In genomic region chr3:48016336-48016973, GRCh38 we compare ENCODE assay signal across 8 cellular contexts. TPM values are rescaled to one million over a fixed set of nuclear protein-coding genes. Genes with fewer than 3 reads are reported as not detected.
DNase-seq lines count a peak whose midpoint lies in the region; ATAC-seq, FAIRE-seq and TF ChIP-seq lines count a peak whose summit lies in the region.

Gene MAP4 (minus strand): TSS chr3:48016416. CDS start chr3:47998860, 17,556 bp downstream.

- H3K4ac ChIP-seq in H1 (replicated peaks; ENCODE audit: insufficient read length, low read depth, low read length): no peak within 1 kb of the TSS

- H3K36me3 ChIP-seq in CD8-positive, alpha-beta T cell (ENCODE audit: insufficient read depth, low read length): no peaks in the 10 kb centered on the region
- H3K36me3 ChIP-seq in Peyer's patch (no peaks in the 10 kb centered on the region), H1 (ENCODE audit: control insufficient read depth in 2 of 4, insufficient read depth in 4 of 4, low read length in 3 of 4) (no peaks in the 10 kb centered on the region)

- peak within 1 kb of the TSS; percentile 3 for H3K27ac Mint-ChIP-seq in CD8-positive, alpha-beta T cell

- H2BK120ac ChIP-seq in H1 (replicated peaks; ENCODE audit: low read depth, low read length): no peak within 1 kb of the TSS

- no peak within 1 kb of the TSS for H4K5ac ChIP-seq in H1 (ENCODE audit: insufficient read length, low read depth, low read length)

- H3K4me1 Mint-ChIP-seq in CD8-positive, alpha-beta T cell (ENCODE audit: low read depth): peaks cover 44% of the 10 kb centered on the region

- H3K14ac ChIP-seq in H1 (ENCODE audit: insufficient read length): no peak within 1 kb of the TSS

- no peaks in the 10 kb centered on the region for H3K27me3 Mint-ChIP-seq in CD8-positive, alpha-beta T cell (ENCODE audit: low read depth)

- no peak within 1 kb of the TSS for H2BK20ac ChIP-seq in H1 (ENCODE audit: low read length)

- H2BK5ac ChIP-seq in H1 (ENCODE audit: low read depth, low read length): no peak within 1 kb of the TSS

- no peak within 1 kb of the TSS; a peak in 2 of 7 replicates for H3K9ac ChIP-seq in H1 (replicated peaks in 1 of 4; ENCODE audit: extremely low read depth in 1 of 4, low read depth in 3 of 4, low read length in 3 of 4)

- TF ChIP-seq POLR2A in Peyer's patch (IDR thresholded peaks at IDR 0.05): no peak
- no peak for TF ChIP-seq POLR2A in H1 (IDR thresholded peaks at IDR 0.05; ENCODE audit: control extremely low read depth in 1 of 2, low read depth in 2 of 2, low read length in 2 of 2)

- no peaks in the 10 kb centered on the region for H3K9me3 ChIP-seq in CD8-positive, alpha-beta T cell (ENCODE audit: low read length)
- H3K9me3 ChIP-seq in Peyer's patch: no peaks in the 10 kb centered on the region
- no peaks in the 10 kb centered on the region for H3K9me3 ChIP-seq in H1 (ENCODE audit: insufficient read depth in 2 of 2, low read depth in 1 of 2, low read length in 1 of 2)

- H3K4me1 ChIP-seq in CD8-positive, alpha-beta T cell (ENCODE audit: insufficient read depth, low read length): peaks cover 12% of the 10 kb centered on the region
- H3K4me1 ChIP-seq in Peyer's patch: peaks cover 0 to 51% (median 5%) of the 10 kb centered on the region in 4 donors
- peaks cover 0 to 7% (median 5%) of the 10 kb centered on the region in 4 experiments; a peak in 5 of 7 replicates for H3K4me1 ChIP-seq in H1 (replicated peaks in 1 of 4; ENCODE audit: control insufficient read depth in 3 of 4, insufficient read depth in 4 of 4, low read length in 3 of 4)

- no peak for DNase-seq in CD8-positive, alpha-beta T cell
- DNase-seq in Peyer's patch (no peak), H1 (ENCODE audit: low read depth in 1 of 2, low spot score in 2 of 2) (peak in 1 of 2 experiments; percentile 13), myocyte (ENCODE audit: low read depth) (peak; percentile 47), putamen (ENCODE audit: low spot score) (no peak)
- no peak for DNase-seq in stimulated activated naive CD4-positive, alpha-beta T cell treated with Interleukin-2 at 50 U/mL for 16 hours (lab: John Stamatoyannopoulos, UW)
- DNase-seq in stimulated activated CD4-positive, alpha-beta T cell treated with anti-CD3 and anti-CD28 coated beads, Interleukin-2, amount 100 ng/mL, for 48 hours: no peak

- no peak within 1 kb of the TSS for H2AFZ ChIP-seq in H1 (ENCODE audit: low read length)

- H3K56ac ChIP-seq in H1 (replicated peaks; ENCODE audit: insufficient read length, low read depth, low read length): no peak within 1 kb of the TSS

- H2BK12ac ChIP-seq in H1 (ENCODE audit: low read depth, low read length): no peak within 1 kb of the TSS

- H3K4me2 ChIP-seq in H1 (ENCODE audit: insufficient read depth in 1 of 2, low read depth in 2 of 2, low read length in 2 of 2): no peak within 1 kb of the TSS

- H3K79me2 ChIP-seq in H1 (ENCODE audit: control insufficient read depth in 1 of 2, insufficient read depth in 2 of 2, low read length in 2 of 2): peaks cover 0 to 84% of the 10 kb centered on the region in 2 experiments; a peak in 2 of 4 replicates

- H4K8ac ChIP-seq in H1 (ENCODE audit: extremely low read depth, insufficient read depth, low read length): no peak within 1 kb of the TSS

- peaks cover 2% of the 10 kb centered on the region for H3K36me3 Mint-ChIP-seq in CD8-positive, alpha-beta T cell

- no peak within 1 kb of the TSS for H2AK5ac ChIP-seq in H1 (ENCODE audit: low read depth, low read length)

- no peaks in the 10 kb centered on the region for H3K9me3 Mint-ChIP-seq in CD8-positive, alpha-beta T cell

- CTCF ChIA-PET in CD8-positive, alpha-beta T cell (lab: Charles Lee): no interaction called here
- CTCF ChIA-PET in H1 (lab: Charles Lee; ENCODE audit: partially characterized antibody): interaction anchor here (1.0 kb wide), 1 partner anchor 135 kb away, joined by 4 read pairs; no protein-coding TSS in a partner anchor

- POLR2A ChIA-PET in CD8-positive, alpha-beta T cell (lab: Charles Lee): no interaction called here
- POLR2A ChIA-PET in H1 (lab: Charles Lee; ENCODE audit: partially characterized antibody): interaction anchor here (0.9 kb wide), 1 partner anchor 142 kb away, joined by 3 read pairs; no protein-coding TSS in a partner anchor

- peaks cover 2 to 9% of the 10 kb centered on the region in 2 experiments for H4K20me1 ChIP-seq in H1 (replicated peaks in 1 of 2; ENCODE audit: control insufficient read depth in 1 of 2, insufficient read depth in 2 of 2, low read length in 2 of 2)

- WGBS in H1 (ENCODE audit: extremely low coverage in 1 of 2, insufficient coverage in 1 of 2, insufficient read length in 1 of 2, insufficient replicate concordance in 2 of 2, low coverage in 1 of 2, low lambda C conversion rate in 2 of 2, missing lambda C conversion rate in 1 of 2), 2 experiments: 79% methylated on average over 4 of the region's 4 CpGs; no CpG with 5 or more reads in 1 of the 2 experiments

- no peak within 1 kb of the TSS for H2BK15ac ChIP-seq in H1 (ENCODE audit: low read length)

- no peak for TF ChIP-seq RAD21 in H1 (IDR thresholded peaks at IDR 0.05 in 1 of 2, conservative IDR thresholded peaks at IDR 0.05 in 1 of 2; ENCODE audit: low read depth in 2 of 2, low read length in 2 of 2)

- no peak for FAIRE-seq in H1 (lab: Jason Lieb, UNC)

- H3K4me3 Mint-ChIP-seq in CD8-positive, alpha-beta T cell: no peak within 1 kb of the TSS

- no peaks in the 10 kb centered on the region for H3K27me3 ChIP-seq in CD8-positive, alpha-beta T cell (ENCODE audit: insufficient read depth, low read length)
- H3K27me3 ChIP-seq in Peyer's patch (no peaks in the 10 kb centered on the region), H1 (replicated peaks in 1 of 4; ENCODE audit: control insufficient read depth in 3 of 4, extremely low read depth in 1 of 4, insufficient read depth in 3 of 4, low read length in 3 of 4) (no peaks in the 10 kb centered on the region)

- no peak within 1 kb of the TSS for H3K23ac ChIP-seq in H1 (ENCODE audit: insufficient read length)

- no peak for TF ChIP-seq EP300 in H1 (IDR thresholded peaks at IDR 0.05; ENCODE audit: borderline replicate concordance in 1 of 2, low read depth in 2 of 2, low read length in 2 of 2)

- H4K91ac ChIP-seq in H1 (replicated peaks; ENCODE audit: insufficient read length, low read length): no peak within 1 kb of the TSS

- ATAC-seq in CD8-positive, alpha-beta T cell: no peak
- no peak for ATAC-seq in GM19023 (IDR thresholded peaks at IDR 0.05; ENCODE audit: unreplicated experiment)

- H3K27ac ChIP-seq in CD8-positive, alpha-beta T cell (ENCODE audit: low read depth, low read length): no peak within 1 kb of the TSS
- H3K27ac ChIP-seq in Peyer's patch: peak within 1 kb of the TSS in 2 of 4 donors; percentile 50 to 65
- no peak within 1 kb of the TSS for H3K27ac ChIP-seq in H1 (ENCODE audit: low read depth, low read length)

- intact Hi-C loops in CD8-positive, alpha-beta T cell (cut with DNase I, micrococcal nuclease): no loop called here

- peaks cover 7% of the 10 kb centered on the region for H3K79me1 ChIP-seq in H1 (ENCODE audit: low read depth, low read length)

- H3K18ac ChIP-seq in H1 (ENCODE audit: extremely low read depth, low read length): no peak within 1 kb of the TSS

- H3K4me3 ChIP-seq in CD8-positive, alpha-beta T cell (ENCODE audit: low read depth, low read length): no peak within 1 kb of the TSS
- H3K4me3 ChIP-seq in Peyer's patch (no peak within 1 kb of the TSS), H1 (ENCODE audit: extremely low read depth in 1 of 4, insufficient read depth in 2 of 4, low read depth in 3 of 4, low read length in 4 of 4) (no peak within 1 kb of the TSS)

- H3K23me2 ChIP-seq in H1 (ENCODE audit: low read depth, low read length): no peaks in the 10 kb centered on the region

- TF ChIP-seq CTCF in CD8-positive, alpha-beta T cell (IDR thresholded peaks at IDR 0.05): no peak
- no peak for TF ChIP-seq CTCF in Peyer's patch (IDR thresholded peaks at IDR 0.05)
- no peak for TF ChIP-seq CTCF in H1 (IDR thresholded peaks at IDR 0.05; ENCODE audit: control extremely low read depth in 1 of 3, insufficient read depth in 1 of 3, low read depth in 1 of 3, low read length in 3 of 3)

TF ChIP-seq in H1, 55 proteins besides CTCF, POLR2A, EP300 and RAD21:
- no peak for TF ChIP-seq EZH2 (IDR thresholded peaks at IDR 0.05; ENCODE audit: low read depth, low read length, severe bottlenecking)
- TF ChIP-seq TCF12 (IDR thresholded peaks at IDR 0.05; ENCODE audit: low read depth, low read length): no peak
- TF ChIP-seq FOSL1 (IDR thresholded peaks at IDR 0.05; ENCODE audit: insufficient read depth, low read depth, low read length): no peak
- TF ChIP-seq SIRT6 (IDR thresholded peaks at IDR 0.05; ENCODE audit: low read length): no peak
- no peak for TF ChIP-seq SUZ12 (IDR thresholded peaks at IDR 0.05; ENCODE audit: low read length)
- no peak for TF ChIP-seq SAP30 (IDR thresholded peaks at IDR 0.05; ENCODE audit: insufficient read depth, insufficient replicate concordance, low read length)
- no peak for TF ChIP-seq GTF2F1 (IDR thresholded peaks at IDR 0.05; ENCODE audit: borderline replicate concordance, low read depth, low read length)
- no peak for TF ChIP-seq YY1 (IDR thresholded peaks at IDR 0.05; ENCODE audit: low read depth, low read length)
- no peak for TF ChIP-seq KDM1A (IDR thresholded peaks at IDR 0.05; ENCODE audit: borderline replicate concordance, low read length)
- no peak for TF ChIP-seq MAFK (IDR thresholded peaks at IDR 0.05; ENCODE audit: low read depth, low read length)
- TF ChIP-seq RNF2 (IDR thresholded peaks at IDR 0.05; ENCODE audit: borderline replicate concordance, low read depth, low read length, missing control alignments, poor library complexity, severe bottlenecking): no peak

RNA-seq across cellular contexts. Expression of gene MAP4, which starts in this region (rescaled TPM):
- 10 to 100 TPM; 33.2 to 34.1 TPM for total RNA-seq in CD8-positive, alpha-beta T cell
- total RNA-seq in Peyer's patch (100 to 1,000 TPM in 1 of 4 donors, 10 to 100 TPM in 3; 55.0 to 171 (median 89.3) TPM), myocyte (210 and 343 TPM in 2 replicates)
- 172 and 179 TPM in 2 replicates for total RNA-seq in H1 (2021; fragmentation: NEBNext Ultra II Directional; extraction: Animal tissue kit (Norgen Biotek cat#: 25700))
- polyA plus RNA-seq in H1 (2011; rRNA removed): 67.0 and 74.9 TPM in 2 replicates
- polyA plus RNA-seq in H1 (2011; cell fraction: cytosol; rRNA removed): 50.8 TPM
- 94.8 TPM for polyA plus RNA-seq in H1 (2011; cell fraction: nucleus; rRNA removed)
- 121 to 134 TPM (median 127 TPM) in 4 replicates for polyA plus RNA-seq in H1 (2012, experiment 1 of 2)
- polyA plus RNA-seq in H1 (2012, experiment 2 of 2): 56.4 TPM
- polyA plus RNA-seq in H1 (2013, experiment 1 of 2): 95.9 TPM
- polyA plus RNA-seq in H1 (2013, experiment 2 of 2): 91.9 TPM
- polyA minus RNA-seq in H1 (2011; rRNA and poly(A)+ RNA removed): 79.2 and 80.5 TPM in 2 replicates
- 69.9 TPM for polyA minus RNA-seq in H1 (2011; cell fraction: cytosol; rRNA and poly(A)+ RNA removed)
- polyA minus RNA-seq in H1 (2011; cell fraction: nucleus; rRNA and poly(A)+ RNA removed): 63.4 TPM
- 239 TPM for polyA plus RNA-seq in myocyte (2012)
